2 cellular contexts compared by ENCODE assay signal in the genomic region with DNA sequence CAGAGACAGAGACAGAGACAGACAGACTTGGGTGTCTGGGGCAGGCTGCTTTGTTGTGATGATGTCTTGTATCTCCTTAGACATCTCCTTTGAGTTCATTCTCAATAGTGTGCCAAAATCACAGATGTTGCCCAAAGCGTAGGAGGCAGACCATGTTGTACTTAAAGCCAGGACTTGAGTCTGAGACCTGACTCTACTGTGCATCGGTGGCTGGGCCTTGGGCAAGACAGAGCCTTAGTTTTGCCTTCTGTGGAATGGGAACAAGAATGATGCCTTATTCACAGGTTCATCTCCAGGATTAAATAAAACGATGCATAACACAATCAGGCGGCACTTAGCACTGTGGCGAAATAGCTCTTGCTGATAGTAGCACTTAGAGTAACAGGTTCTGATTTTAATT.
TF ChIP-seq lines count a peak whose summit lies in the region.

No MANE protein-coding gene starts in this region.

TF ChIP-seq in HepG2, 621 proteins besides CTCF, POLR2A, EP300 and RAD21 (continued from another document):
- TF ChIP-seq ARNT2 (CRISPR knock-in tag; IDR thresholded peaks at IDR 0.05; ENCODE audit: low read depth), result no peak
- 0 out of 2 replicates have a peak, but pooled peaks have one; percentile 17 for TF ChIP-seq ZNF629 (CRISPR knock-in tag; conservative IDR thresholded peaks at IDR 0.05)
- no peak for TF ChIP-seq BRF2 (CRISPR knock-in tag; IDR thresholded peaks at IDR 0.05)

TF ChIP-seq in H1, 55 proteins besides CTCF, POLR2A, EP300 and RAD21 (continued from another document):
- TF ChIP-seq KDM1A (IDR thresholded peaks at IDR 0.05; ENCODE audit: borderline replicate concordance, low read length), result 0 out of 2 replicates have a peak, but pooled peaks have one; percentile 24
TF ChIP-seq in H1: peak in this region for 1.
